In genomic region chr11:85827768-85828639, GRCh38 we compare ENCODE assay signal across 10 cellular contexts. TPM values are rescaled to one million over a fixed set of nuclear protein-coding genes. Genes with fewer than 3 reads are reported as not detected.
A peak's percentile ranks its signal among the peaks of the same experiment; 100 is the strongest.
DNase-seq lines count a peak whose midpoint lies in the region; ATAC-seq lines count a peak whose summit lies in the region.
"Had no signal": no experiment of that assay in that cellular context is flagged by ENCODE, and none has a peak within 500 bp of the region (broad histone marks: within the 10 kb centered on the region; RNA-seq: fewer than 3 reads in every experiment).

No MANE protein-coding gene starts in this region.

- H3K9me3 ChIP-seq in T-helper 17 cell (ENCODE audit: control insufficient read depth, low read length, poor library complexity, severe bottlenecking) = no peaks in the 10 kb centered on the region
- H3K9me3 ChIP-seq: BE2C had no signal

- intact Hi-C loops in posterior cingulate gyrus (cut with DNase I) = loop anchor here (5.0 kb wide), 1 partner anchor 136 kb away; no protein-coding TSS in a partner anchor

- peak overlapping the region; percentile 100 for H3K27ac Mint-ChIP-seq in T-helper 17 cell
- peak overlapping the region; percentile 40 for H3K27ac Mint-ChIP-seq in stimulated activated naive CD8-positive, alpha-beta T cell treated with anti-CD3 and anti-CD28 coated beads, Interleukin-15, Interleukin-2, amounts not matched to agents 100 ng/mL and 50 ng/mL, for 24 hours

- DNase-seq in NCI-H510A treated with DMSO at 0.1 percent for 48 hours (lab: John Stamatoyannopoulos, UW) (peak; percentile 29), NCI-H510A (lab: John Stamatoyannopoulos, UW) (no peak), T-helper 17 cell (no peak), fibroblast of peridontal ligament (ENCODE audit: extremely low read depth) (peak; percentile 95), activated gamma-delta T cell (lab: John Stamatoyannopoulos, UW) (no peak), D341Med (ENCODE audit: low spot score) (no peak), posterior cingulate gyrus (no peak)
- DNase-seq: BE2C had no signal

- H3K27me3 Mint-ChIP-seq in T-helper 17 cell = no peaks in the 10 kb centered on the region
- H3K27me3 Mint-ChIP-seq in stimulated activated naive CD8-positive, alpha-beta T cell treated with anti-CD3 and anti-CD28 coated beads, Interleukin-15, Interleukin-2, amounts not matched to agents 100 ng/mL and 50 ng/mL, for 24 hours = no peaks in the 10 kb centered on the region

- H3K4me3 Mint-ChIP-seq in T-helper 17 cell = peak overlapping the region; percentile 81
- no peak overlapping the region for H3K4me3 Mint-ChIP-seq in stimulated activated naive CD8-positive, alpha-beta T cell treated with anti-CD3 and anti-CD28 coated beads, Interleukin-15, Interleukin-2, amounts not matched to agents 100 ng/mL and 50 ng/mL, for 24 hours

- no peaks in the 10 kb centered on the region for H3K9me3 Mint-ChIP-seq in stimulated activated naive CD8-positive, alpha-beta T cell treated with anti-CD3 and anti-CD28 coated beads, Interleukin-15, Interleukin-2, amounts not matched to agents 100 ng/mL and 50 ng/mL, for 24 hours

- H3K36me3 Mint-ChIP-seq in T-helper 17 cell (ENCODE audit: low read depth) = no peaks in the 10 kb centered on the region
- no peaks in the 10 kb centered on the region for H3K36me3 Mint-ChIP-seq in stimulated activated naive CD8-positive, alpha-beta T cell treated with anti-CD3 and anti-CD28 coated beads, Interleukin-15, Interleukin-2, amounts not matched to agents 100 ng/mL and 50 ng/mL, for 24 hours (ENCODE audit: low read depth)

- peak; percentile 51 for ATAC-seq in T-helper 17 cell

- H3K4me1 Mint-ChIP-seq in T-helper 17 cell = peaks cover 45% of the 10 kb centered on the region
- H3K4me1 Mint-ChIP-seq in stimulated activated naive CD8-positive, alpha-beta T cell treated with anti-CD3 and anti-CD28 coated beads, Interleukin-15, Interleukin-2, amounts not matched to agents 100 ng/mL and 50 ng/mL, for 24 hours (ENCODE audit: low read depth) = peaks cover 46% of the 10 kb centered on the region

RNA-seq across cellular contexts. Expression of gene SYTL2, which starts 17.1 kb away (rescaled TPM):
- 10 to 100 TPM; 50.0 to 58.8 TPM for total RNA-seq in T-helper 17 cell

RNA-seq across cellular contexts. Expression of gene CCDC83, which starts 27.2 kb away (rescaled TPM):
- under 1 TPM in 1 of 2 donors, not detected in 1; 0.22 TPM for total RNA-seq in T-helper 17 cell
- total RNA-seq: posterior vena cava had no signal

Comparison
In these comparisons a context has a peak if more than half of its experiments do, and no peak if none do; other contexts are left out.
1. DNase-seq: peak in NCI-H510A treated with DMSO at 0.1 percent for 48 hours (single experiment) and fibroblast of peridontal ligament (single experiment); none in NCI-H510A (single experiment), T-helper 17 cell (0 of 3), activated gamma-delta T cell (single experiment), D341Med (single experiment) and posterior cingulate gyrus (0 of 10).